In the genomic region with DNA sequence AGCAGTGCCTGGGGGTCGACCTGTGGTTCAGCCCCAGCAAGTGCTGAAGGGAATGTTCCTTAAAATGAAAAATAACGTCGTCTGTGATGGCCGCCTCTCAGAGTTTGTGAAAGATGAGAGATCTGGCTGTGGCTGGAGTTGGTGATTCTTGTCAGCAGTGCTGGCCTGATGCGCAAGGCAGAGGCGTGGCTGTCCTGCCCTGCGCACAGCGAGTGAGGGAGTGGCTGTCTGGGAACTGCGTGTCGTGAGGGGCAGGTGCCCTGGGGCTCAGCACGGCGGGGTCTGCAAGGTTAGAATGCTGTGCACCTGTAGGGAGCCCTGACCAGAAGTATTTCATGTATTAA, we compare ENCODE assay signal across 10 cellular contexts. TPM values are rescaled to one million over a fixed set of nuclear protein-coding genes. Genes with fewer than 3 reads are reported as not detected.
A peak's percentile ranks its signal among the peaks of the same experiment; 100 is the strongest.
DNase-seq lines count a peak whose midpoint lies in the region; ATAC-seq and TF ChIP-seq lines count a peak whose summit lies in the region.
"Had no signal": no experiment of that assay in that cellular context is flagged by ENCODE, and none has a peak within 500 bp of the region (broad histone marks: within the 10 kb centered on the region; RNA-seq: fewer than 3 reads in every experiment).

No MANE protein-coding gene starts in this region.

- POLR2A ChIA-PET in activated CD4-positive, alpha-beta T cell treated with anti-CD3 and anti-CD28 coated beads for 36 hours (lab: Charles Lee), result interaction anchor here (1.1 to 1.6 kb wide), 4 partner anchors 8 to 119 kb away, joined by 5 to 11 read pairs (median 10); a partner anchor contains a TSS
- POLR2A ChIA-PET in WTC11 (lab: Charles Lee), result no interaction called here

- H3K4me3 ChIP-seq in esophagus squamous epithelium, result peak overlapping the region in 1 of 4 donors; percentile 10
- H3K4me3 ChIP-seq: GM23338 had no signal

- no peak for TF ChIP-seq POLR2A in esophagus squamous epithelium (IDR thresholded peaks at IDR 0.05)

- intact Hi-C loops in activated CD4-positive, alpha-beta T cell treated with anti-CD3 and anti-CD28 coated beads for 36 hours (cut with DNase I, micrococcal nuclease), result loop anchor here (2.0 to 5.0 kb wide), 4 partner anchors 34 to 630 kb away; a partner anchor contains a TSS
- intact Hi-C loops in esophagus squamous epithelium (cut with DNase I), result no loop called here

- no peaks in the 10 kb centered on the region for H3K9me3 ChIP-seq in esophagus squamous epithelium

- no peaks in the 10 kb centered on the region for H3K9me3 Mint-ChIP-seq in activated CD4-positive, alpha-beta T cell treated with anti-CD3 and anti-CD28 coated beads for 36 hours (ENCODE audit: low read depth)
- no peaks in the 10 kb centered on the region for H3K9me3 Mint-ChIP-seq in WTC11
- H3K9me3 Mint-ChIP-seq in stimulated activated naive CD8-positive, alpha-beta T cell treated with anti-CD3 and anti-CD28 coated beads, Interleukin-15, amount 100 ng/mL, for 72 hours, result no peaks in the 10 kb centered on the region

- H3K4me1 ChIP-seq in esophagus squamous epithelium, result peaks cover 23 to 66% (median 30%) of the 10 kb centered on the region in 3 donors

- no peaks in the 10 kb centered on the region for H3K36me3 ChIP-seq in esophagus squamous epithelium

- H3K4me3 Mint-ChIP-seq in activated CD4-positive, alpha-beta T cell treated with anti-CD3 and anti-CD28 coated beads for 36 hours, result peak overlapping the region; percentile 83
- H3K4me3 Mint-ChIP-seq in WTC11, result no peak overlapping the region
- peak overlapping the region; percentile 70 to 94 for H3K4me3 Mint-ChIP-seq in stimulated activated naive CD8-positive, alpha-beta T cell treated with anti-CD3 and anti-CD28 coated beads, Interleukin-15, amount 100 ng/mL, for 72 hours
- H3K4me3 Mint-ChIP-seq: GM23338 had no signal

- no peaks in the 10 kb centered on the region for H3K27me3 Mint-ChIP-seq in activated CD4-positive, alpha-beta T cell treated with anti-CD3 and anti-CD28 coated beads for 36 hours
- H3K27me3 Mint-ChIP-seq in WTC11 (ENCODE audit: low read depth), result peaks cover 1% of the 10 kb centered on the region; the same call in 1 of the 2 replicates
- no peaks in the 10 kb centered on the region for H3K27me3 Mint-ChIP-seq in stimulated activated naive CD8-positive, alpha-beta T cell treated with anti-CD3 and anti-CD28 coated beads, Interleukin-15, amount 100 ng/mL, for 72 hours

- WGBS in esophagus squamous epithelium, 2 donors, result 77 to 82% methylated on average over 10 to 12 of the region's 12 CpGs

- no peak for TF ChIP-seq CTCF in WTC11 (IDR thresholded peaks at IDR 0.05)
- no peak for TF ChIP-seq CTCF in esophagus squamous epithelium (IDR thresholded peaks at IDR 0.05)

- ATAC-seq in activated CD4-positive, alpha-beta T cell treated with anti-CD3 and anti-CD28 coated beads for 36 hours, result peak; percentile 9
- ATAC-seq in WTC11, result no peak
- no peak for ATAC-seq in stimulated activated naive CD8-positive, alpha-beta T cell treated with anti-CD3 and anti-CD28 coated beads, Interleukin-15, amount 100 ng/mL, for 72 hours
- no peak for ATAC-seq in HG02642 (IDR thresholded peaks at IDR 0.05; ENCODE audit: poor library complexity, unreplicated experiment)
- no peak for ATAC-seq in esophagus mucosa
- ATAC-seq: GM23338 had no signal

- peaks cover 0 to 42% (median 0%) of the 10 kb centered on the region in 4 donors for H3K27me3 ChIP-seq in esophagus squamous epithelium

- H3K27ac Mint-ChIP-seq in activated CD4-positive, alpha-beta T cell treated with anti-CD3 and anti-CD28 coated beads for 36 hours, result peak overlapping the region; percentile 96
- H3K27ac Mint-ChIP-seq in WTC11, result peak overlapping the region; percentile 68
- peak overlapping the region; percentile 51 to 80 for H3K27ac Mint-ChIP-seq in stimulated activated naive CD8-positive, alpha-beta T cell treated with anti-CD3 and anti-CD28 coated beads, Interleukin-15, amount 100 ng/mL, for 72 hours
- H3K27ac Mint-ChIP-seq: GM23338 had no signal

- peak overlapping the region in 3 of 4 donors; percentile 68 to 89 (median 70) for H3K27ac ChIP-seq in esophagus squamous epithelium

- CTCF ChIA-PET in activated CD4-positive, alpha-beta T cell treated with anti-CD3 and anti-CD28 coated beads for 36 hours (lab: Charles Lee), result interaction anchor here (0.7 to 4.0 kb wide), 4 partner anchors 11 to 118 kb away, joined by 3 to 18 read pairs (median 7); no protein-coding TSS in a partner anchor
- CTCF ChIA-PET in WTC11 (lab: Charles Lee), result no interaction called here

- peak; percentile 60 for DNase-seq in activated CD4-positive, alpha-beta T cell treated with anti-CD3 and anti-CD28 coated beads for 36 hours
- no peak for DNase-seq in activated CD4-positive, alpha-beta T cell treated with anti-CD3 and anti-CD28 coated beads, Interleukin-2, amount 50 U/mL, for 4 hours
- no peak for DNase-seq in WTC11 (ENCODE audit: low spot score)
- DNase-seq in esophagus squamous epithelium (lab: John Stamatoyannopoulos, UW), result no peak
- no peak for DNase-seq in stimulated activated naive CD8-positive, alpha-beta T cell treated with anti-CD3 and anti-CD28 coated beads, Interleukin-15, amount 100 ng/mL, for 72 hours
- no peak for DNase-seq in CD1c-positive myeloid dendritic cell (ENCODE audit: extremely low spot score)
- DNase-seq: NCI-H446 had no signal

- H3K36me3 Mint-ChIP-seq in activated CD4-positive, alpha-beta T cell treated with anti-CD3 and anti-CD28 coated beads for 36 hours (ENCODE audit: low read depth), result peaks cover 63% of the 10 kb centered on the region
- H3K36me3 Mint-ChIP-seq in WTC11, result no peaks in the 10 kb centered on the region; the same call in 1 of the 2 replicates

- H3K4me1 Mint-ChIP-seq in activated CD4-positive, alpha-beta T cell treated with anti-CD3 and anti-CD28 coated beads for 36 hours, result peaks cover 66% of the 10 kb centered on the region
- H3K4me1 Mint-ChIP-seq in WTC11, result peaks cover 43% of the 10 kb centered on the region
- peaks cover 73% of the 10 kb centered on the region for H3K4me1 Mint-ChIP-seq in stimulated activated naive CD8-positive, alpha-beta T cell treated with anti-CD3 and anti-CD28 coated beads, Interleukin-15, amount 100 ng/mL, for 72 hours

TF ChIP-seq in WTC11, 78 proteins besides CTCF, POLR2A, EP300 and RAD21:
- no peak for TF ChIP-seq JUN (CRISPR knock-in tag; IDR thresholded peaks at IDR 0.05)
- TF ChIP-seq, protein P1, sequence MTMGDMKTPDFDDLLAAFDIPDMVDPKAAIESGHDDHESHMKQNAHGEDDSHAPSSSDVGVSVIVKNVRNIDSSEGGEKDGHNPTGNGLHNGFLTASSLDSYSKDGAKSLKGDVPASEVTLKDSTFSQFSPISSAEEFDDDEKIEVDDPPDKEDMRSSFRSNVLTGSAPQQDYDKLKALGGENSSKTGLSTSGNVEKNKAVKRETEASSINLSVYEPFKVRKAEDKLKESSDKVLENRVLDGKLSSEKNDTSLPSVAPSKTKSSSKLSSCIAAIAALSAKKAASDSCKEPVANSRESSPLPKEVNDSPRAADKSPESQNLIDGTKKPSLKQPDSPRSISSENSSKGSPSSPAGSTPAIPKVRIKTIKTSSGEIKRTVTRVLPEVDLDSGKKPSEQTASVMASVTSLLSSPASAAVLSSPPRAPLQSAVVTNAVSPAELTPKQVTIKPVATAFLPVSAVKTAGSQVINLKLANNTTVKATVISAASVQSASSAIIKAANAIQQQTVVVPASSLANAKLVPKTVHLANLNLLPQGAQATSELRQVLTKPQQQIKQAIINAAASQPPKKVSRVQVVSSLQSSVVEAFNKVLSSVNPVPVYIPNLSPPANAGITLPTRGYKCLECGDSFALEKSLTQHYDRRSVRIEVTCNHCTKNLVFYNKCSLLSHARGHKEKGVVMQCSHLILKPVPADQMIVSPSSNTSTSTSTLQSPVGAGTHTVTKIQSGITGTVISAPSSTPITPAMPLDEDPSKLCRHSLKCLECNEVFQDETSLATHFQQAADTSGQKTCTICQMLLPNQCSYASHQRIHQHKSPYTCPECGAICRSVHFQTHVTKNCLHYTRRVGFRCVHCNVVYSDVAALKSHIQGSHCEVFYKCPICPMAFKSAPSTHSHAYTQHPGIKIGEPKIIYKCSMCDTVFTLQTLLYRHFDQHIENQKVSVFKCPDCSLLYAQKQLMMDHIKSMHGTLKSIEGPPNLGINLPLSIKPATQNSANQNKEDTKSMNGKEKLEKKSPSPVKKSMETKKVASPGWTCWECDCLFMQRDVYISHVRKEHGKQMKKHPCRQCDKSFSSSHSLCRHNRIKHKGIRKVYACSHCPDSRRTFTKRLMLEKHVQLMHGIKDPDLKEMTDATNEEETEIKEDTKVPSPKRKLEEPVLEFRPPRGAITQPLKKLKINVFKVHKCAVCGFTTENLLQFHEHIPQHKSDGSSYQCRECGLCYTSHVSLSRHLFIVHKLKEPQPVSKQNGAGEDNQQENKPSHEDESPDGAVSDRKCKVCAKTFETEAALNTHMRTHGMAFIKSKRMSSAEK (CRISPR knock-in tag; IDR thresholded peaks at IDR 0.05; ENCODE audit: borderline replicate concordance), result no peak
- TF ChIP-seq, protein P2, sequence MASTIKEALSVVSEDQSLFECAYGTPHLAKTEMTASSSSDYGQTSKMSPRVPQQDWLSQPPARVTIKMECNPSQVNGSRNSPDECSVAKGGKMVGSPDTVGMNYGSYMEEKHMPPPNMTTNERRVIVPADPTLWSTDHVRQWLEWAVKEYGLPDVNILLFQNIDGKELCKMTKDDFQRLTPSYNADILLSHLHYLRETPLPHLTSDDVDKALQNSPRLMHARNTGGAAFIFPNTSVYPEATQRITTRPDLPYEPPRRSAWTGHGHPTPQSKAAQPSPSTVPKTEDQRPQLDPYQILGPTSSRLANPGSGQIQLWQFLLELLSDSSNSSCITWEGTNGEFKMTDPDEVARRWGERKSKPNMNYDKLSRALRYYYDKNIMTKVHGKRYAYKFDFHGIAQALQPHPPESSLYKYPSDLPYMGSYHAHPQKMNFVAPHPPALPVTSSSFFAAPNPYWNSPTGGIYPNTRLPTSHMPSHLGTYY (CRISPR knock-in tag; IDR thresholded peaks at IDR 0.05), result no peak
- no peak for TF ChIP-seq KAT7 (CRISPR knock-in tag; IDR thresholded peaks at IDR 0.05; ENCODE audit: borderline replicate concordance)

RNA-seq across cellular contexts. Expression of a gene that starts 8.8 kb away (rescaled TPM):
- total RNA-seq in activated CD4-positive, alpha-beta T cell treated with anti-CD3 and anti-CD28 coated beads for 36 hours, result 100 to 1,000 TPM in 1 of 2 experiments, 10 to 100 TPM in 1; 96.0 to 104 TPM
- total RNA-seq in WTC11 (2021) (17.6 to 20.2 TPM (median 17.6 TPM) in 3 replicates), esophagus squamous epithelium (1 to 10 TPM in 3 of 4 donors, under 1 TPM in 1; 0.79 to 4.8 (median 2.6) TPM), esophagus mucosa (1.8 TPM)
